ENCODE assay signal across 8 cellular contexts in the genomic region with DNA sequence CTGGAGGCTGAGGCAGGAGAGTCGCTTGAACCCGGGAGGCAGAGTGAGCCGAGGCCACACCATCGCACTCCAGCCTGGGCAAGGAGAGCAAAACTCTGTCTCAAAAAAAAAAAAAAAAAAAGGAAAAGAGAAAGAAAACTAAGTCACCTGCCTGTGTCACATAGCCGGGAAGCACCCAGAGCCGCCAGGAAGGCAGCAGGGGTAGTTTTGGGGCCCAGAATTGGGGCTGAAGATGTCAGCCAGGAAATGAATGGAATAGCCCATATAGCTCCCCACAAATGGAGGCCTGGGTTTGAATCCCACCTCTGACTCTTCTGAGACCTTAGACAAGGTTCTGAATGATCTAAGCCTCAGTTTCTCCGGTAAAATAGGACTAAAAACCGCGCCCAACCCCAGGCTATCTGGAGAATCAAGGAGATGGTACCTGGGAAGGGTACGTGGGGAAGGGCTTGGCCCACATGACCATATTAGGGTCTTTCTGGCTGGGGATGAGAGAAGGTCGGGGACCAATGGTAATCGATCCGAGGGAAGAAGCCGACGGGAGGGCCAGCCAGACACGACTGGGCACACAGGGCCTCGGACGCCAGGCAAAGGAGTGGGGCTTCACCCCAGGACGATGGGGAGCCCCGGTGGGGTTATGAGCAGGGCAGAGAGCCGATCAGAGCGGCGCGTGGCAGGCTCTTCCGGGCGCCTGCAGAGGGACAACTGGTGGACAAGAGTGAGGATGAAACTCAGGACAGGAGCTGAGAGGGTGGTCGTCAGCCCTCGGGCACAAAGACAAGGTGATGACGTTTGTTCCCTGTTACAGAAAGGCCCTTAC. TPM values are rescaled to one million over a fixed set of nuclear protein-coding genes. Genes with fewer than 3 reads are reported as not detected.
DNase-seq lines count a peak whose midpoint lies in the region; ATAC-seq and TF ChIP-seq lines count a peak whose summit lies in the region.

No MANE protein-coding gene starts in this region.

- intact Hi-C loops in psoas muscle (cut with DNase I): loop anchor here (2.0 to 5.0 kb wide), 2 partner anchors 50 to 105 kb away; no protein-coding TSS in a partner anchor

- no peak for TF ChIP-seq POLR2A in gastroesophageal sphincter (IDR thresholded peaks at IDR 0.05)

- H3K4me3 Mint-ChIP-seq in T-helper 17 cell: peak overlapping the region; percentile 88

- no peak for TF ChIP-seq EP300 in gastroesophageal sphincter (IDR thresholded peaks at IDR 0.05)

- H3K4me1 Mint-ChIP-seq in T-helper 17 cell: peaks cover 36% of the 10 kb centered on the region

- H3K27me3 Mint-ChIP-seq in T-helper 17 cell: peaks cover 24% of the 10 kb centered on the region

- H3K27me3 ChIP-seq in gastroesophageal sphincter (peaks cover 37% of the 10 kb centered on the region), psoas muscle (ENCODE audit: insufficient read depth in 3 of 3, low read length in 2 of 3) (peaks cover 0 to 34% (median 28%) of the 10 kb centered on the region in 3 donors)

- peaks cover 4% of the 10 kb centered on the region for H3K36me3 Mint-ChIP-seq in T-helper 17 cell (ENCODE audit: low read depth)

- DNase-seq in T-helper 17 cell: peak; percentile 37 to 45 (median 39)
- peak in 1 of 2 donors; percentile 27 for DNase-seq in psoas muscle
- DNase-seq in stimulated activated CD4-positive, alpha-beta T cell treated with anti-CD3 and anti-CD28 coated beads, Interleukin-4, amount 100 ng/mL, for 4 hours: no peak
- DNase-seq in NCI-H526 treated with DMSO at 0.1 percent for 48 hours (lab: John Stamatoyannopoulos, UW): no peak

- H3K27ac ChIP-seq in 22Rv1: peak overlapping the region; percentile 35; the same call in 1 of the 2 replicates
- H3K27ac ChIP-seq in gastroesophageal sphincter: peak overlapping the region in 3 of 4 donors; percentile 66 to 80 (median 72)
- H3K27ac ChIP-seq in psoas muscle: peak overlapping the region; percentile 63

- H3K4me1 ChIP-seq in gastroesophageal sphincter (peaks cover 0 to 81% (median 30%) of the 10 kb centered on the region in 3 donors), psoas muscle (peaks cover 15% of the 10 kb centered on the region)

- no peak for TF ChIP-seq CTCF in 22Rv1 (IDR thresholded peaks at IDR 0.05)
- TF ChIP-seq CTCF in gastroesophageal sphincter (IDR thresholded peaks at IDR 0.05): peak in 1 of 4 experiments; percentile 22
- TF ChIP-seq CTCF in psoas muscle (IDR thresholded peaks at IDR 0.05): no peak

- H3K4me3 ChIP-seq in gastroesophageal sphincter: peak overlapping the region; percentile 60 to 90
- H3K4me3 ChIP-seq in psoas muscle: peak overlapping the region; percentile 82

- 9 to 10% methylated on average over 6 to 16 of the region's 29 CpGs for WGBS in gastroesophageal sphincter (ENCODE audit: low coverage in 1 of 2), 2 donors
- WGBS in psoas muscle, 3 donors: 17 to 22% (median 18%) methylated on average over 28 to 29 of the region's 29 CpGs

- ATAC-seq in GM18868 (IDR thresholded peaks at IDR 0.05; ENCODE audit: unreplicated experiment) (peak; percentile 36), HG03097 (IDR thresholded peaks at IDR 0.05; ENCODE audit: low FRiP score, unreplicated experiment) (peak; percentile 27), T-helper 17 cell (peak; percentile 34), gastroesophageal sphincter (peak; percentile 55), psoas muscle (peak; percentile 21 to 66 (median 50))

- no peaks in the 10 kb centered on the region for H3K9me3 ChIP-seq in T-helper 17 cell (ENCODE audit: control insufficient read depth, low read length, poor library complexity, severe bottlenecking)
- no peaks in the 10 kb centered on the region for H3K9me3 ChIP-seq in gastroesophageal sphincter
- H3K9me3 ChIP-seq in psoas muscle: no peaks in the 10 kb centered on the region

- H3K27ac Mint-ChIP-seq in T-helper 17 cell: peak overlapping the region; percentile 99

- H3K36me3 ChIP-seq in gastroesophageal sphincter (peaks cover 0 to 19% of the 10 kb centered on the region in 2 donors), psoas muscle (ENCODE audit: insufficient read depth in 1 of 2, low read depth in 1 of 2) (peaks cover 0 to 13% of the 10 kb centered on the region in 2 donors)

RNA-seq across cellular contexts. Expression of a gene that starts 14.4 kb away (rescaled TPM):
- 10 to 100 TPM; 21.8 to 27.0 TPM for total RNA-seq in T-helper 17 cell
- 10 to 100 TPM; 48.1 to 75.9 (median 56.6) TPM for total RNA-seq in gastroesophageal sphincter
- 100 to 1,000 TPM in 2 of 4 donors, 10 to 100 TPM in 2; 92.1 to 122 (median 99.6) TPM for total RNA-seq in psoas muscle
- 100 to 1,000 TPM; 167 to 266 (median 176) TPM for polyA plus RNA-seq in psoas muscle

RNA-seq across cellular contexts. Expression of a gene that starts 19.7 kb away (rescaled TPM):
- total RNA-seq in T-helper 17 cell (not detected), gastroesophageal sphincter (under 1 TPM in 2 of 4 donors, not detected in 2; 0.20 to 0.89 TPM), psoas muscle (not detected)
- under 1 TPM in 2 of 3 donors, not detected in 1; 0.01 to 0.06 TPM for polyA plus RNA-seq in psoas muscle

Comparison
In these comparisons a context has a peak if more than half of its experiments do, and no peak if none do; other contexts are left out.
1. DNase-seq: peak in T-helper 17 cell (3 of 3); none in stimulated activated CD4-positive, alpha-beta T cell treated with anti-CD3 and anti-CD28 coated beads, Interleukin-4, amount 100 ng/mL, for 4 hours (0 of 2) and NCI-H526 treated with DMSO at 0.1 percent for 48 hours (single experiment).
2. Peak in every context shown above with its lines, with median percentiles within 50 percentile points of each other: H3K27ac ChIP-seq and ATAC-seq.